Comparison of ENCODE assay signal across 12 cellular contexts in the genomic region with DNA sequence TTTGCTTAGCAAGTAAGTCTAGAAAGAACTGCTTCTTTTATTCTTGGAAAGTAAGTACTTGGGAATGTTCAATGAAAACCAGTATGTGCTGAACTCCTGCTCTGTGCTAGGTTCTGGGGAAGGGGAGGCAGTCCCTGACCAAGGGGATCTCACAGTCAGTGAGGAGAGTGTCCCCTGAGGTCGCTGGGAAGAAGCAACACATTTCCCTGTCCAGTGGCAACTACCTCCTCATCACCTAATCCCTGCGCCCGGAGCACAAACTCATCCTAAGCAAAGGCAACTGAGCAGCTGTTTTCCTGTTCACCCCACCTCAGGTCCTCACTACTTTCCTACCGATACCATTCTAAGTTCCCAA.
DNase-seq lines count a peak whose midpoint lies in the region; ATAC-seq, FAIRE-seq and TF ChIP-seq lines count a peak whose summit lies in the region.
"Had no signal": no experiment of that assay in that cellular context is flagged by ENCODE, and none has a peak within 500 bp of the region (broad histone marks: within the 10 kb centered on the region; RNA-seq: fewer than 3 reads in every experiment).

No MANE protein-coding gene starts in this region.

- H3K27ac Mint-ChIP-seq in brain (peak overlapping the region in 3 of 5 experiments; percentile 53 to 82 (median 58)), memory B cell (peak overlapping the region; percentile 39)

- H3K36me3 Mint-ChIP-seq in brain (no peaks in the 10 kb centered on the region), memory B cell (no peaks in the 10 kb centered on the region)

- H3K9me3 Mint-ChIP-seq in brain (no peaks in the 10 kb centered on the region), memory B cell (no peaks in the 10 kb centered on the region)

- H3K4me3 Mint-ChIP-seq in brain (no peak overlapping the region), memory B cell (no peak overlapping the region)

- H3K9me3 ChIP-seq in BLaER1 (no peaks in the 10 kb centered on the region), spleen (no peaks in the 10 kb centered on the region)
- H3K9me3 ChIP-seq: body of pancreas had no signal

- 74 to 88% (median 85%) methylated on average over 4 of the region's 4 CpGs for WGBS in spleen, 5 donors

- H3K27me3 Mint-ChIP-seq in brain (no peaks in the 10 kb centered on the region), memory B cell (no peaks in the 10 kb centered on the region)

- POLR2A ChIA-PET in HEK293T (lab: Yijun Ruan, JAX): no interaction called here

- no peak for TF ChIP-seq POLR2A in spleen (IDR thresholded peaks at IDR 0.05)
- TF ChIP-seq POLR2A in GM12891 (IDR thresholded peaks at IDR 0.05; ENCODE audit: low read depth, low read length): no peak

- intact Hi-C loops in spleen (cut with DNase I; ENCODE audit: low total_unique reads): no loop called here

- no peak for TF ChIP-seq CTCF in brain (conservative IDR thresholded peaks at IDR 0.05)
- no peak for TF ChIP-seq CTCF in spleen (IDR thresholded peaks at IDR 0.05 in 8 of 11, conservative IDR thresholded peaks at IDR 0.05 in 3 of 11)

- H3K4me1 ChIP-seq in BLaER1 (peaks cover 24% of the 10 kb centered on the region), spleen (peaks cover 0 to 65% (median 27%) of the 10 kb centered on the region in 6 donors)
- H3K4me1 ChIP-seq: body of pancreas had no signal

- H3K4me1 Mint-ChIP-seq in brain (peaks cover 64% of the 10 kb centered on the region), memory B cell (peaks cover 43% of the 10 kb centered on the region)

- no peak overlapping the region for H3K9ac ChIP-seq in BLaER1

- no peak for ATAC-seq in memory B cell (ENCODE audit: low read depth)
- ATAC-seq in HG03378 (IDR thresholded peaks at IDR 0.05; ENCODE audit: unreplicated experiment): no peak
- no peak for ATAC-seq in HG02970 (IDR thresholded peaks at IDR 0.05; ENCODE audit: low FRiP score, unreplicated experiment)

- peak overlapping the region; percentile 74 for H3K4me2 ChIP-seq in BLaER1

- H3K4me3 ChIP-seq in BLaER1: no peak overlapping the region
- H3K4me3 ChIP-seq in spleen: no peak overlapping the region
- H3K4me3 ChIP-seq: body of pancreas had no signal

- no peak for DNase-seq in memory B cell (ENCODE audit: low spot score in 2 of 2)
- DNase-seq in spleen: no peak
- no peak for DNase-seq in HEK293T (ENCODE audit: extremely low spot score)
- DNase-seq in GM12891 (ENCODE audit: insufficient read length, low spot score): no peak
- DNase-seq: activated naive CD4-positive, alpha-beta T cell; NCI-H2081; NCI-H774 had no signal

- H3K36me3 ChIP-seq in BLaER1: no peaks in the 10 kb centered on the region
- H3K36me3 ChIP-seq in spleen: no peaks in the 10 kb centered on the region

- no peak for FAIRE-seq in GM12891 (lab: Jason Lieb, UNC)

- H3K27ac ChIP-seq in BLaER1: no peak overlapping the region
- H3K27ac ChIP-seq in spleen: peak overlapping the region in 5 of 8 donors; percentile 67 to 80 (median 71)

- H4K20me1 ChIP-seq in BLaER1: no peaks in the 10 kb centered on the region

- CTCF ChIA-PET in HEK293T (lab: Yijun Ruan, JAX): interaction anchor here (0.7 kb wide), 1 partner anchor 70 kb away, joined by 3 read pairs; no protein-coding TSS in a partner anchor

- H3K27me3 ChIP-seq in BLaER1 (no peaks in the 10 kb centered on the region), spleen (replicated peaks in 1 of 7) (no peaks in the 10 kb centered on the region)
- H3K27me3 ChIP-seq: body of pancreas had no signal

TF ChIP-seq in HEK293T, 16 proteins besides CTCF, POLR2A, EP300 and RAD21:
- TF ChIP-seq LEF1 (IDR thresholded peaks at IDR 0.05; ENCODE audit: borderline replicate concordance) (no peak), SUZ12 (IDR thresholded peaks at IDR 0.05) (no peak), FOXM1 (IDR thresholded peaks at IDR 0.05; ENCODE audit: borderline replicate concordance) (no peak), PKNOX1 (IDR thresholded peaks at IDR 0.05) (no peak), TARDBP (IDR thresholded peaks at IDR 0.05) (no peak), CTBP1 (IDR thresholded peaks at IDR 0.05; ENCODE audit: borderline replicate concordance) (no peak), L3MBTL2 (conservative IDR thresholded peaks at IDR 0.05) (no peak), FOXK2 (IDR thresholded peaks at IDR 0.05) (no peak), NFRKB (IDR thresholded peaks at IDR 0.05) (no peak), SP1 (IDR thresholded peaks at IDR 0.05) (no peak), ELF4 (IDR thresholded peaks at IDR 0.05) (no peak)
TF ChIP-seq in HEK293T: peak in this region for 0.

TF ChIP-seq in GM12891, 5 proteins besides CTCF, POLR2A, EP300 and RAD21:
- TF ChIP-seq POU2F2 (IDR thresholded peaks at IDR 0.05; ENCODE audit: low read depth, low read length): no peak
- no peak for TF ChIP-seq POLR2AphosphoS5 (IDR thresholded peaks at IDR 0.05; ENCODE audit: low read depth, low read length)
- TF ChIP-seq PAX5 (IDR thresholded peaks at IDR 0.05; ENCODE audit: insufficient read depth, low read length, severe bottlenecking): no peak
- TF ChIP-seq TAF1 (IDR thresholded peaks at IDR 0.05; ENCODE audit: low read depth, low read length): no peak
- TF ChIP-seq SPI1 (IDR thresholded peaks at IDR 0.05; ENCODE audit: low read depth, low read length): no peak
TF ChIP-seq in GM12891: peak in this region for 0.
